11 cellular contexts compared by ENCODE assay signal in genomic region chr3:156161172-156161571, GRCh38. TPM values are rescaled to one million over a fixed set of nuclear protein-coding genes. Genes with fewer than 3 reads are reported as not detected.
DNase-seq lines count a peak whose midpoint lies in the region; ATAC-seq and FAIRE-seq lines count a peak whose summit lies in the region.
"Had no signal": no experiment of that assay in that cellular context is flagged by ENCODE, and none has a peak within 500 bp of the region (broad histone marks: within the 10 kb centered on the region; RNA-seq: fewer than 3 reads in every experiment).

No MANE protein-coding gene starts in this region.

- peaks cover 5 to 21% (median 16%) of the 10 kb centered on the region in 7 donors for H3K4me1 Mint-ChIP-seq in naive thymus-derived CD4-positive, alpha-beta T cell

- H3K9me3 Mint-ChIP-seq in naive thymus-derived CD4-positive, alpha-beta T cell, result no peaks in the 10 kb centered on the region

- no peaks in the 10 kb centered on the region for H3K36me3 ChIP-seq in naive thymus-derived CD4-positive, alpha-beta T cell (ENCODE audit: control insufficient read depth in 2 of 3, insufficient read depth in 3 of 3, low read length in 3 of 3)
- no peaks in the 10 kb centered on the region for H3K36me3 ChIP-seq in aorta (ENCODE audit: control insufficient read depth in 1 of 2, insufficient read depth in 2 of 2, low read length in 1 of 2)
- H3K36me3 ChIP-seq: colonic mucosa had no signal

- ATAC-seq in GM18870 (IDR thresholded peaks at IDR 0.05; ENCODE audit: unreplicated experiment) (peak; percentile 12), HG02852 (IDR thresholded peaks at IDR 0.05; ENCODE audit: unreplicated experiment) (peak; percentile 32), aorta (ENCODE audit: low FRiP score) (no peak), GM18873 (IDR thresholded peaks at IDR 0.05; ENCODE audit: low FRiP score, unreplicated experiment) (no peak)
- peak; percentile 60 for ATAC-seq in naive thymus-derived CD4-positive, alpha-beta T cell

- WGBS in aorta, 2 donors, result 60 to 68% methylated on average over 1 of the region's 1 CpG

- H3K4me1 ChIP-seq in naive thymus-derived CD4-positive, alpha-beta T cell (ENCODE audit: control insufficient read depth in 2 of 2, insufficient read depth in 2 of 2, low read length in 2 of 2), result peaks cover 6 to 10% of the 10 kb centered on the region in 2 donors
- H3K4me1 ChIP-seq in aorta (ENCODE audit: control insufficient read depth in 1 of 2, insufficient read depth in 2 of 2, low read length in 2 of 2), result peaks cover 2 to 10% of the 10 kb centered on the region in 2 donors
- H3K4me1 ChIP-seq: colonic mucosa had no signal

- H3K9me3 ChIP-seq in naive thymus-derived CD4-positive, alpha-beta T cell (ENCODE audit: control insufficient read depth in 2 of 3, low read length in 3 of 3), result no peaks in the 10 kb centered on the region
- H3K9me3 ChIP-seq in aorta (ENCODE audit: control insufficient read depth, low read length), result no peaks in the 10 kb centered on the region
- H3K9me3 ChIP-seq: colonic mucosa had no signal

- no peak overlapping the region for H3K27ac ChIP-seq in naive thymus-derived CD4-positive, alpha-beta T cell (ENCODE audit: low read depth, low read length)
- H3K27ac ChIP-seq in aorta (ENCODE audit: low read depth in 1 of 2, low read length in 2 of 2), result no peak overlapping the region
- H3K27ac ChIP-seq: colonic mucosa had no signal

- no peaks in the 10 kb centered on the region for H3K27me3 ChIP-seq in naive thymus-derived CD4-positive, alpha-beta T cell (ENCODE audit: control insufficient read depth in 2 of 2, insufficient read depth in 2 of 2, low read length in 2 of 2)
- H3K27me3 ChIP-seq in aorta (ENCODE audit: control insufficient read depth in 1 of 2, insufficient read depth in 2 of 2, low read length in 1 of 2), result no peaks in the 10 kb centered on the region
- H3K27me3 ChIP-seq: colonic mucosa had no signal

- peaks cover 0 to 9% (median 0%) of the 10 kb centered on the region in 5 donors for H3K27me3 Mint-ChIP-seq in naive thymus-derived CD4-positive, alpha-beta T cell

- FAIRE-seq in frontal cortex (lab: Jason Lieb, UNC), result no peak

- DNase-seq in T-helper 22 cell (ENCODE audit: low read depth) (peak; percentile 37), aorta (no peak), frontal cortex (ENCODE audit: low spot score in 2 of 2) (no peak)
- DNase-seq in naive thymus-derived CD4-positive, alpha-beta T cell, result peak in 2 of 9 donors; percentile 11 to 14
- DNase-seq in effector CD4-positive, alpha-beta T cell, result no peak
- DNase-seq: colonic mucosa, NCI-H510A, trophoblast cell had no signal

- peak overlapping the region in 7 of 10 donors; percentile 25 to 68 (median 56) for H3K4me3 Mint-ChIP-seq in naive thymus-derived CD4-positive, alpha-beta T cell

- peak overlapping the region in 5 of 9 donors; percentile 0 to 57 (median 22) for H3K27ac Mint-ChIP-seq in naive thymus-derived CD4-positive, alpha-beta T cell

- POLR2A ChIA-PET in naive thymus-derived CD4-positive, alpha-beta T cell (lab: Charles Lee), result no interaction called here

- intact Hi-C loops in naive thymus-derived CD4-positive, alpha-beta T cell (cut with micrococcal nuclease), result no loop called here
- intact Hi-C loops in aorta (cut with DNase I), result no loop called here

- no peaks in the 10 kb centered on the region for H3K36me3 Mint-ChIP-seq in naive thymus-derived CD4-positive, alpha-beta T cell

- peak overlapping the region; percentile 24 for H3K4me3 ChIP-seq in naive thymus-derived CD4-positive, alpha-beta T cell (ENCODE audit: low read length)
- H3K4me3 ChIP-seq in aorta (ENCODE audit: low read length in 2 of 2), result no peak overlapping the region
- H3K4me3 ChIP-seq: colonic mucosa had no signal

- CTCF ChIA-PET in naive thymus-derived CD4-positive, alpha-beta T cell (lab: Charles Lee), result interaction anchor here (0.8 to 1.4 kb wide), 2 partner anchors 10 to 970 kb away, joined by 3 to 4 read pairs; no protein-coding TSS in a partner anchor

RNA-seq across cellular contexts. Expression of gene KCNAB1, which starts 40.8 kb away (rescaled TPM):
- total RNA-seq in naive thymus-derived CD4-positive, alpha-beta T cell, result not detected
- polyA plus RNA-seq in naive thymus-derived CD4-positive, alpha-beta T cell, result under 1 TPM; 0.09 to 0.17 TPM
- total RNA-seq in aorta, result 10 to 100 TPM; 22.6 to 45.8 TPM
- polyA plus RNA-seq in aorta, result 10 to 100 TPM in 1 of 2 donors, 1 to 10 TPM in 1; 8.9 to 12.9 TPM
- total RNA-seq in frontal cortex, result 31.4 TPM

Comparison
In these comparisons a context has a peak if more than half of its experiments do, and no peak if none do; other contexts are left out.
1. ATAC-seq: peak in GM18870 (single experiment), HG02852 (single experiment) and naive thymus-derived CD4-positive, alpha-beta T cell (single experiment); none in aorta (single experiment) and GM18873 (single experiment).
2. RNA of gene KCNAB1, which starts 40.8 kb away (total RNA-seq): 22.6 to 45.8 TPM in aorta and 31.4 TPM in frontal cortex (single experiment); not detected in naive thymus-derived CD4-positive, alpha-beta T cell; every median in the first group is over 10 times any median in the second.